In the genomic region with DNA sequence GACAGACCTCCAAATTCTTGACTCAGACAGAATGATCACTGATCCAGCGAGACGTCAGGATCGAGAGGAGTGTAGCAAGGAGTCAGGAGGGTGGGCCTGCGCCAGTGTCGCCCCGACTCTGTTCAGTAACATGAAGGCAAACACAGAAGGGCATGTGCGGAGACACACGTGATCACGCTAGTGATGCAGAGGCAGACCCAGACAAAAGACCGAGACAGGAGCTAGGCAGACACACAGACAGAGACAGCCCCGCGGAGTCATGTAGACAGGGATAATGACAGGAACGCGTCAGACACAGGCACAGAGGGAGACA, we compare ENCODE assay signal across 8 cellular contexts. TPM values are rescaled to one million over a fixed set of nuclear protein-coding genes. Genes with fewer than 3 reads are reported as not detected.
DNase-seq lines count a peak whose midpoint lies in the region; ATAC-seq, FAIRE-seq and TF ChIP-seq lines count a peak whose summit lies in the region.

No MANE protein-coding gene starts in this region.

- WGBS in trophoblast cell (ENCODE audit: extremely low coverage, insufficient coverage, insufficient read length): no CpG with 5 or more reads among the region's 14 CpGs

- no peak for DNase-seq in T-helper 2 cell treated with Interferon-gamma antibody and Interleukin-4, amounts not matched to agents 5 μg/mL and 100 μg/mL, for 36 hours (ENCODE audit: low spot score)
- DNase-seq in T-helper 2 cell (no peak), PC-3 (no peak), endothelial cell of umbilical vein (ENCODE audit: low read depth, low spot score) (no peak), trophoblast cell (peak in 1 of 2 donors; percentile 87), SW480 (ENCODE audit: low spot score) (no peak)

- H3K4me2 ChIP-seq in PC-3 (ENCODE audit: low read length): peak overlapping the region; percentile 88
- H3K4me2 ChIP-seq in endothelial cell of umbilical vein (ENCODE audit: insufficient read depth, low read length): peak overlapping the region; percentile 26
- peak overlapping the region; percentile 98 for H3K4me2 ChIP-seq in trophoblast cell (ENCODE audit: low read length)

- peak overlapping the region; percentile 18 for H2BK5ac ChIP-seq in trophoblast cell (ENCODE audit: low read depth, low read length, poor library complexity)

- peak overlapping the region; percentile 2 for H4K91ac ChIP-seq in trophoblast cell (ENCODE audit: low read depth, low read length)

- no peaks in the 10 kb centered on the region for H4K20me1 ChIP-seq in PC-3 (ENCODE audit: low read length)
- H4K20me1 ChIP-seq in endothelial cell of umbilical vein (replicated peaks; ENCODE audit: control insufficient read depth, extremely low read depth, insufficient read depth, low read length): no peaks in the 10 kb centered on the region

- H3K4me3 ChIP-seq in PC-3 (ENCODE audit: low read length): peak overlapping the region; percentile 84
- H3K4me3 ChIP-seq in endothelial cell of umbilical vein (replicated peaks in 1 of 3; ENCODE audit: insufficient read depth in 1 of 3, low read depth in 1 of 3, low read length in 3 of 3): peak overlapping the region in 2 of 3 experiments; percentile 3 to 71
- H3K4me3 ChIP-seq in trophoblast cell (ENCODE audit: low read depth, low read length): peak overlapping the region; percentile 70

- CTCF ChIA-PET in PC-3 (lab: Charles Lee): no interaction called here
- CTCF ChIA-PET in endothelial cell of umbilical vein (lab: Charles Lee): interaction anchor here (1.4 kb wide), 1 partner anchor 10 kb away, joined by 3 read pairs; no protein-coding TSS in a partner anchor

- peak overlapping the region; percentile 91 for H3K27ac Mint-ChIP-seq in T-helper 2 cell treated with Interferon-gamma antibody and Interleukin-4, amounts not matched to agents 5 μg/mL and 100 μg/mL, for 36 hours

- H3K4me3 Mint-ChIP-seq in T-helper 2 cell treated with Interferon-gamma antibody and Interleukin-4, amounts not matched to agents 5 μg/mL and 100 μg/mL, for 36 hours: peak overlapping the region; percentile 85

- peak overlapping the region; percentile 10 for H2BK12ac ChIP-seq in trophoblast cell (ENCODE audit: low read length)

- H3K36me3 ChIP-seq in PC-3 (ENCODE audit: low read depth, low read length) (no peaks in the 10 kb centered on the region), endothelial cell of umbilical vein (ENCODE audit: control insufficient read depth in 2 of 2, extremely low read depth in 1 of 2, insufficient read depth in 2 of 2, low read length in 2 of 2) (peaks cover 0 to 7% of the 10 kb centered on the region in 2 experiments), trophoblast cell (ENCODE audit: control insufficient read depth in 1 of 2, insufficient read depth in 2 of 2, low read length in 2 of 2) (peaks cover 17 to 23% of the 10 kb centered on the region in 2 experiments)

- H3K9me1 ChIP-seq in endothelial cell of umbilical vein (replicated peaks; ENCODE audit: control insufficient read depth, extremely low read depth, insufficient read depth, low read length): no peaks in the 10 kb centered on the region

- H3K23ac ChIP-seq in trophoblast cell (ENCODE audit: low read length): no peak overlapping the region

- H4K12ac ChIP-seq in trophoblast cell (ENCODE audit: low read depth, low read length): no peak overlapping the region

- H3K4me1 Mint-ChIP-seq in T-helper 2 cell treated with Interferon-gamma antibody and Interleukin-4, amounts not matched to agents 5 μg/mL and 100 μg/mL, for 36 hours (ENCODE audit: low read depth): peaks cover 60% of the 10 kb centered on the region

- H2BK120ac ChIP-seq in trophoblast cell (ENCODE audit: insufficient read depth, low read length, poor library complexity): no peak overlapping the region

- H3K27me3 ChIP-seq in PC-3 (ENCODE audit: low read length): no peaks in the 10 kb centered on the region
- H3K27me3 ChIP-seq in endothelial cell of umbilical vein (ENCODE audit: control insufficient read depth in 2 of 2, insufficient read depth in 2 of 2, low read length in 2 of 2): no peaks in the 10 kb centered on the region
- H3K27me3 ChIP-seq in trophoblast cell (ENCODE audit: insufficient read depth, low read length): no peaks in the 10 kb centered on the region

- H3K9me3 Mint-ChIP-seq in T-helper 2 cell treated with Interferon-gamma antibody and Interleukin-4, amounts not matched to agents 5 μg/mL and 100 μg/mL, for 36 hours: no peaks in the 10 kb centered on the region

- dilution Hi-C loops in endothelial cell of umbilical vein (cut with MboI; ENCODE audit: extremely low pct_ligation_motif_present, low sequenced_read_pairs): no loop called here

- peaks cover 42% of the 10 kb centered on the region for H3K79me1 ChIP-seq in trophoblast cell (ENCODE audit: low read length)

- H3K9me2 ChIP-seq in PC-3 (replicated peaks; ENCODE audit: low read length): no peaks in the 10 kb centered on the region

- H3K9ac ChIP-seq in PC-3 (ENCODE audit: low read length): peak overlapping the region; percentile 100
- H3K9ac ChIP-seq in endothelial cell of umbilical vein (replicated peaks; ENCODE audit: extremely low read depth, insufficient read depth, low read length): peak overlapping the region; percentile 67
- H3K9ac ChIP-seq in trophoblast cell (ENCODE audit: low read length): no peak overlapping the region

- H3K9me3 ChIP-seq in PC-3 (ENCODE audit: low read length) (no peaks in the 10 kb centered on the region), endothelial cell of umbilical vein (replicated peaks; ENCODE audit: control insufficient read depth, insufficient read depth, low read length) (no peaks in the 10 kb centered on the region), trophoblast cell (ENCODE audit: insufficient read depth, low read depth, low read length) (peaks cover 3% of the 10 kb centered on the region)

- POLR2A ChIA-PET in PC-3 (lab: Charles Lee; ENCODE audit: unreplicated experiment): no interaction called here
- POLR2A ChIA-PET in endothelial cell of umbilical vein (lab: Charles Lee): no interaction called here

- H2AFZ ChIP-seq in PC-3 (ENCODE audit: low read length) (no peak overlapping the region), endothelial cell of umbilical vein (ENCODE audit: low read depth, low read length) (no peak overlapping the region), trophoblast cell (ENCODE audit: insufficient read depth, low read length, poor library complexity) (no peak overlapping the region)

- no peaks in the 10 kb centered on the region for H3F3A ChIP-seq in PC-3 (ENCODE audit: low read length, unreplicated experiment)

- H3K14ac ChIP-seq in trophoblast cell (ENCODE audit: low read length): peak overlapping the region; percentile 7

- H3K36me3 Mint-ChIP-seq in T-helper 2 cell treated with Interferon-gamma antibody and Interleukin-4, amounts not matched to agents 5 μg/mL and 100 μg/mL, for 36 hours (ENCODE audit: low read depth): no peaks in the 10 kb centered on the region

- no peaks in the 10 kb centered on the region for H3K27me3 Mint-ChIP-seq in T-helper 2 cell treated with Interferon-gamma antibody and Interleukin-4, amounts not matched to agents 5 μg/mL and 100 μg/mL, for 36 hours (ENCODE audit: low read depth)

- H2AK5ac ChIP-seq in trophoblast cell (ENCODE audit: low read length): no peak overlapping the region

- H3K79me2 ChIP-seq in PC-3 (ENCODE audit: low read length) (peaks cover 43% of the 10 kb centered on the region), endothelial cell of umbilical vein (ENCODE audit: control insufficient read depth, insufficient read depth, low read length) (peaks cover 10% of the 10 kb centered on the region), trophoblast cell (ENCODE audit: control insufficient read depth, insufficient read depth, low read length, poor library complexity) (peaks cover 31% of the 10 kb centered on the region)

- peak overlapping the region; percentile 30 for H4K8ac ChIP-seq in trophoblast cell (ENCODE audit: low read depth, low read length)

- no peak for ATAC-seq in PC-3
- ATAC-seq in GM21390 (IDR thresholded peaks at IDR 0.05; ENCODE audit: unreplicated experiment): no peak
- ATAC-seq in HG02840 (IDR thresholded peaks at IDR 0.05; ENCODE audit: low FRiP score, unreplicated experiment): no peak

- H3K4me1 ChIP-seq in PC-3 (ENCODE audit: insufficient read depth, low read length) (peaks cover 42% of the 10 kb centered on the region), endothelial cell of umbilical vein (ENCODE audit: control insufficient read depth, extremely low read depth, insufficient read depth, low read length) (peaks cover 34% of the 10 kb centered on the region), trophoblast cell (ENCODE audit: control insufficient read depth in 1 of 2, insufficient read depth in 2 of 2, low read length in 2 of 2) (peaks cover 33 to 34% of the 10 kb centered on the region in 2 experiments)

- TF ChIP-seq CTCF in PC-3 (conservative IDR thresholded peaks at IDR 0.05; ENCODE audit: low read depth, low read length): no peak
- no peak for TF ChIP-seq CTCF in endothelial cell of umbilical vein (IDR thresholded peaks at IDR 0.05; ENCODE audit: extremely low read depth in 1 of 2, insufficient read depth in 1 of 2, low read depth in 1 of 2, low read length in 2 of 2)

- intact Hi-C loops in PC-3 (cut with micrococcal nuclease): loop anchor here (5.0 kb wide), 1 partner anchor 99 kb away; no protein-coding TSS in a partner anchor
- intact Hi-C loops in endothelial cell of umbilical vein (cut with micrococcal nuclease): loop anchor here (5.0 to 10.0 kb wide), 3 partner anchors 154 to 281 kb away; partner anchors contain the start of genes FXR2, HES7, TP53 and WRAP53

- BruUV-seq in PC-3 (replicated peaks; lab: Mats Ljungman, UMichigan): no TSS peak
- BruUV-seq in endothelial cell of umbilical vein (replicated peaks; lab: Mats Ljungman, UMichigan): no TSS peak

- TF ChIP-seq POLR2A in endothelial cell of umbilical vein (IDR thresholded peaks at IDR 0.05; ENCODE audit: low read depth, low read length): no peak

- H3K27ac ChIP-seq in PC-3 (ENCODE audit: low read length) (peak overlapping the region; percentile 98), endothelial cell of umbilical vein (ENCODE audit: insufficient read depth, low read depth, low read length) (peak overlapping the region; percentile 99), trophoblast cell (ENCODE audit: low read depth, low read length) (peak overlapping the region; percentile 99)

- H3K4ac ChIP-seq in trophoblast cell (ENCODE audit: low read depth, low read length): no peak overlapping the region

- peak overlapping the region; percentile 35 for H3K18ac ChIP-seq in trophoblast cell (ENCODE audit: low read length)

- FAIRE-seq in endothelial cell of umbilical vein (lab: Jason Lieb, UNC): peak; percentile 46

RNA-seq across cellular contexts. Expression of gene KDM6B, which starts 7.2 kb away (rescaled TPM):
- total RNA-seq in PC-3 (2014; rRNA removed) (3.2 and 158 TPM in 2 replicates), endothelial cell of umbilical vein (17.8 and 19.2 TPM in 2 replicates)
- polyA plus RNA-seq in endothelial cell of umbilical vein: 1.8 and 2.0 TPM in 2 replicates
- polyA plus RNA-seq in endothelial cell of umbilical vein (2011; cell fraction: cytosol; rRNA removed): 1.2 and 1.7 TPM in 2 replicates
- 9.3 and 13.0 TPM in 2 replicates for polyA plus RNA-seq in endothelial cell of umbilical vein (2011; cell fraction: nucleus; rRNA removed)
- 6.6 and 13.4 TPM in 2 replicates for polyA plus RNA-seq in endothelial cell of umbilical vein (2012)
- 4.9 and 9.7 TPM in 2 replicates for polyA minus RNA-seq in endothelial cell of umbilical vein
- 4.9 TPM for polyA minus RNA-seq in endothelial cell of umbilical vein (2011; cell fraction: cytosol; rRNA and poly(A)+ RNA removed)
- polyA minus RNA-seq in endothelial cell of umbilical vein (2011; cell fraction: nucleus; rRNA and poly(A)+ RNA removed): 22.5 and 24.4 TPM in 2 replicates
- polyA plus RNA-seq in trophoblast cell (2013): 34.8 and 36.0 TPM in 2 replicates

RNA-seq across cellular contexts. Expression of gene TMEM88, which starts 13.6 kb away (rescaled TPM):
- total RNA-seq in PC-3 (2014; rRNA removed): 1.5 TPM in 1 of 2 replicates, not detected in the other
- total RNA-seq in endothelial cell of umbilical vein: 39.2 and 53.4 TPM in 2 replicates
- 165 and 185 TPM in 2 replicates for polyA plus RNA-seq in endothelial cell of umbilical vein
- polyA plus RNA-seq in endothelial cell of umbilical vein (2011; cell fraction: cytosol; rRNA removed): 106 and 108 TPM in 2 replicates
- 35.2 TPM in 2 replicates for polyA plus RNA-seq in endothelial cell of umbilical vein (2011; cell fraction: nucleus; rRNA removed)
- polyA plus RNA-seq in endothelial cell of umbilical vein (2012): 15.7 and 18.9 TPM in 2 replicates
- polyA minus RNA-seq in endothelial cell of umbilical vein: 17.3 and 23.4 TPM in 2 replicates
- polyA minus RNA-seq in endothelial cell of umbilical vein (2011; cell fraction: cytosol; rRNA and poly(A)+ RNA removed): not detected
- 9.3 and 9.6 TPM in 2 replicates for polyA minus RNA-seq in endothelial cell of umbilical vein (2011; cell fraction: nucleus; rRNA and poly(A)+ RNA removed)
- polyA plus RNA-seq in trophoblast cell (2013): 23.8 and 25.6 TPM in 2 replicates

RNA-seq across cellular contexts. Expression of gene NAA38, which starts 16.1 kb away (rescaled TPM):
- total RNA-seq in PC-3 (2014; rRNA removed): 403 and 409 TPM in 2 replicates
- total RNA-seq in endothelial cell of umbilical vein: 119 TPM in 2 replicates
- polyA plus RNA-seq in endothelial cell of umbilical vein: 267 and 363 TPM in 2 replicates
- 122 and 161 TPM in 2 replicates for polyA plus RNA-seq in endothelial cell of umbilical vein (2011; cell fraction: cytosol; rRNA removed)
- polyA plus RNA-seq in endothelial cell of umbilical vein (2011; cell fraction: nucleus; rRNA removed): 57.9 and 63.9 TPM in 2 replicates
- polyA plus RNA-seq in endothelial cell of umbilical vein (2012): 75.5 and 87.5 TPM in 2 replicates
- 44.0 and 54.0 TPM in 2 replicates for polyA minus RNA-seq in endothelial cell of umbilical vein
- 158 TPM for polyA minus RNA-seq in endothelial cell of umbilical vein (2011; cell fraction: cytosol; rRNA and poly(A)+ RNA removed)
- polyA minus RNA-seq in endothelial cell of umbilical vein (2011; cell fraction: nucleus; rRNA and poly(A)+ RNA removed): 14.4 and 33.0 TPM in 2 replicates
- polyA plus RNA-seq in trophoblast cell (2013): 73.2 and 77.1 TPM in 2 replicates

RNA-seq across cellular contexts. Expression of gene CYB5D1, which starts 16.5 kb away (rescaled TPM):
- total RNA-seq in PC-3 (2014; rRNA removed): 16.7 and 23.1 TPM in 2 replicates
- 16.8 and 18.1 TPM in 2 replicates for total RNA-seq in endothelial cell of umbilical vein
- polyA plus RNA-seq in endothelial cell of umbilical vein: 7.7 and 9.4 TPM in 2 replicates
- 6.9 and 7.5 TPM in 2 replicates for polyA plus RNA-seq in endothelial cell of umbilical vein (2011; cell fraction: cytosol; rRNA removed)
- 13.0 and 15.9 TPM in 2 replicates for polyA plus RNA-seq in endothelial cell of umbilical vein (2011; cell fraction: nucleus; rRNA removed)
- polyA plus RNA-seq in endothelial cell of umbilical vein (2012): 8.4 and 9.9 TPM in 2 replicates
- polyA minus RNA-seq in endothelial cell of umbilical vein: 8.3 and 15.0 TPM in 2 replicates
- polyA minus RNA-seq in endothelial cell of umbilical vein (2011; cell fraction: cytosol; rRNA and poly(A)+ RNA removed): 9.1 TPM
- polyA minus RNA-seq in endothelial cell of umbilical vein (2011; cell fraction: nucleus; rRNA and poly(A)+ RNA removed): 7.2 and 8.7 TPM in 2 replicates
- 5.2 and 5.7 TPM in 2 replicates for polyA plus RNA-seq in trophoblast cell (2013)

RNA-seq across cellular contexts. Expression of gene CHD3, which starts 47.3 kb away (rescaled TPM):
- total RNA-seq in PC-3 (2014; rRNA removed): 102 and 151 TPM in 2 replicates
- 185 and 189 TPM in 2 replicates for total RNA-seq in endothelial cell of umbilical vein
- polyA plus RNA-seq in endothelial cell of umbilical vein: 102 and 108 TPM in 2 replicates
- 49.9 and 71.3 TPM in 2 replicates for polyA plus RNA-seq in endothelial cell of umbilical vein (2011; cell fraction: cytosol; rRNA removed)
- 282 and 317 TPM in 2 replicates for polyA plus RNA-seq in endothelial cell of umbilical vein (2011; cell fraction: nucleus; rRNA removed)
- 104 and 141 TPM in 2 replicates for polyA plus RNA-seq in endothelial cell of umbilical vein (2012)
- polyA minus RNA-seq in endothelial cell of umbilical vein: 169 and 172 TPM in 2 replicates
- polyA minus RNA-seq in endothelial cell of umbilical vein (2011; cell fraction: cytosol; rRNA and poly(A)+ RNA removed): 55.1 TPM
- 98.9 and 110 TPM in 2 replicates for polyA minus RNA-seq in endothelial cell of umbilical vein (2011; cell fraction: nucleus; rRNA and poly(A)+ RNA removed)
- 38.1 and 38.8 TPM in 2 replicates for polyA plus RNA-seq in trophoblast cell (2013)

Comparison
In these comparisons a context has a peak if more than half of its experiments do, and no peak if none do; other contexts are left out.
1. H3K4me2 ChIP-seq: peak in every context shown above with its lines; median percentile 98 in trophoblast cell; 88 in PC-3; 26 in endothelial cell of umbilical vein.
2. RNA of gene TMEM88, which starts 13.6 kb away (total RNA-seq): 39.2 to 53.4 TPM in endothelial cell of umbilical vein; 1.5 TPM in PC-3; every median in the first group is over 10 times any median in the second.
3. Peak in every context shown above with its lines, with median percentiles within 50 percentile points of each other: H3K27ac ChIP-seq and H3K4me3 ChIP-seq.